In the genomic region with DNA sequence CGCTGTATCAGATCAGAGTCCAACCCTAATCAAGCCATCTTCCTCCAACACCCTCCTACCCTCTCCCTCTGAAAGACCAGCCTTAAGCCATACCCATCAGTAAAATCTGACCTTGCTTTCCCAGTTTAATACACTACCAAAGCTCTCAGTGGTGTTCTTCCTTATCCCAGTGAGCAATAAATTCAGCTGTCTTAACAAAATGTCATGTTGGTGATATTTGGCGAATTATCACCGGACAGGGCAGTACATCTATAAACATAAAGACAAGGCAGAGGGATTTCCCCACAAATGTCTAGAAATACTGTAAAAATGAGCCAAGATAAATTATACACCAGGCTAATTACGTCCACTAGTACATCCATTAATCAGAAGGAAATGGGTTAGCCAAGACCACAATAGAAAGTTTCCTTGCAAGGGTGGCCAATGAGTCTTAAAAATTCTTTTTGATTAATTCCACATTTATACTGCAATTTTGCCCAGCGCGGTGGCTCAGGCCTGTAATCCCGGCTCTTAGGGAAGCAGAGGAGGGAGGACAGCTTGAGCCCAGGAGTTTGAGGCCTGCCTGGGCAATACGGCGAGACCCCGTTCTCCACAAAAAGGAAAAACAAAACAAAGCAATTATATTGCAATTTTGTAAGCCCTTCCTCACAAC, we compare ENCODE assay signal across 8 cellular contexts. TPM values are rescaled to one million over a fixed set of nuclear protein-coding genes. Genes with fewer than 3 reads are reported as not detected.
A peak's percentile ranks its signal among the peaks of the same experiment; 100 is the strongest.
DNase-seq lines count a peak whose midpoint lies in the region; ATAC-seq, FAIRE-seq and TF ChIP-seq lines count a peak whose summit lies in the region.

No MANE protein-coding gene starts in this region.

- no peaks in the 10 kb centered on the region for H3K27me3 Mint-ChIP-seq in IgD-negative memory B cell

- H3K9me3 Mint-ChIP-seq in IgD-negative memory B cell: no peaks in the 10 kb centered on the region

- H3K4me1 ChIP-seq in ACC112 (ENCODE audit: control insufficient read depth, insufficient read depth, low read length, unreplicated experiment) (peaks cover 19% of the 10 kb centered on the region), mucosa of rectum (ENCODE audit: control insufficient read depth in 2 of 2, insufficient read depth in 2 of 2, low read length in 2 of 2) (peaks cover 14 to 22% of the 10 kb centered on the region in 2 donors)

- peak overlapping the region; percentile 90 to 91 for H3K9ac ChIP-seq in mucosa of rectum (ENCODE audit: low read depth in 1 of 2, low read length in 2 of 2)

- H2AFZ ChIP-seq in ACC112 (ENCODE audit: low read length, unreplicated experiment): peak overlapping the region; percentile 78

- no peak for TF ChIP-seq CTCF in bronchial epithelial cell (IDR thresholded peaks at IDR 0.05; ENCODE audit: insufficient read depth, low read length, severe bottlenecking)

- no peaks in the 10 kb centered on the region for H3K27me3 ChIP-seq in ACC112 (ENCODE audit: insufficient read depth, low read length)
- no peaks in the 10 kb centered on the region for H3K27me3 ChIP-seq in bronchial epithelial cell (ENCODE audit: control insufficient read depth, insufficient read depth, low read length)
- no peaks in the 10 kb centered on the region for H3K27me3 ChIP-seq in mucosa of rectum (ENCODE audit: control insufficient read depth in 2 of 2, insufficient read depth in 2 of 2, low read length in 2 of 2)

- FAIRE-seq in bronchial epithelial cell (lab: Jason Lieb, UNC): no peak

- H3K27ac Mint-ChIP-seq in IgD-negative memory B cell: peak overlapping the region; percentile 83 to 99 (median 89)

- H3K4me1 Mint-ChIP-seq in IgD-negative memory B cell: peaks cover 43 to 53% (median 50%) of the 10 kb centered on the region in 3 donors

- H3K36me3 ChIP-seq in ACC112 (ENCODE audit: insufficient read depth, low read length): peaks cover 12% of the 10 kb centered on the region
- no peaks in the 10 kb centered on the region for H3K36me3 ChIP-seq in bronchial epithelial cell (ENCODE audit: control insufficient read depth, insufficient read depth, low read length)
- H3K36me3 ChIP-seq in mucosa of rectum (ENCODE audit: control insufficient read depth in 2 of 2, insufficient read depth in 2 of 2, low read length in 2 of 2): peaks cover 0 to 3% of the 10 kb centered on the region in 2 donors

- H3K27ac ChIP-seq in ACC112 (ENCODE audit: low read depth, low read length) (peak overlapping the region; percentile 48; the same call in 1 of the 2 replicates), mucosa of rectum (ENCODE audit: low read depth in 2 of 2, low read length in 2 of 2) (peak overlapping the region; percentile 80 to 86), caudate nucleus (ENCODE audit: low read depth, low read length) (no peak overlapping the region)

- H3K9me3 ChIP-seq in mucosa of rectum (ENCODE audit: control insufficient read depth in 2 of 2, low read length in 2 of 2): no peaks in the 10 kb centered on the region

- H3K4me3 ChIP-seq in ACC112 (ENCODE audit: low read depth, low read length): peak overlapping the region; percentile 95
- peak overlapping the region; percentile 45 for H3K4me3 ChIP-seq in bronchial epithelial cell (ENCODE audit: low read depth, low read length)
- H3K4me3 ChIP-seq in mucosa of rectum (ENCODE audit: low read length in 2 of 2): peak overlapping the region; percentile 94 to 97

- H3K79me2 ChIP-seq in ACC112 (ENCODE audit: control insufficient read depth, insufficient read depth, low read length, unreplicated experiment): peaks cover 86% of the 10 kb centered on the region

- H3K36me3 Mint-ChIP-seq in IgD-negative memory B cell: peaks cover 4% of the 10 kb centered on the region

- peak overlapping the region; percentile 89 to 99 (median 96) for H3K4me3 Mint-ChIP-seq in IgD-negative memory B cell

- no peak for DNase-seq in bronchial epithelial cell (ENCODE audit: low read depth)
- no peak for DNase-seq in Ammon's horn (ENCODE audit: low spot score)
- DNase-seq in caudate nucleus (lab: John Stamatoyannopoulos, UW): no peak
- no peak for DNase-seq in stimulated activated CD4-positive, alpha-beta T cell treated with anti-CD3 and anti-CD28 coated beads, Interleukin-1b, Interleukin-23, amount 100 ng/mL, for 48 hours

- ATAC-seq in GM21717 (IDR thresholded peaks at IDR 0.05; ENCODE audit: unreplicated experiment): no peak

RNA-seq across cellular contexts. Expression of a gene that starts 0.9 kb away (rescaled TPM):
- 22.0 TPM for polyA plus RNA-seq in IgD-negative memory B cell
- total RNA-seq in bronchial epithelial cell: 23.8 and 28.4 TPM in 2 replicates

RNA-seq across cellular contexts. Expression of a gene that starts 1.1 kb away (rescaled TPM):
- polyA plus RNA-seq in IgD-negative memory B cell: 29.7 TPM
- 11.0 and 11.1 TPM in 2 replicates for total RNA-seq in bronchial epithelial cell

Comparison
In these comparisons a context has a peak if more than half of its experiments do, and no peak if none do; other contexts are left out.
1. H3K4me3 ChIP-seq: peak in every context shown above with its lines; median percentile 96 in mucosa of rectum; 95 in ACC112; 45 in bronchial epithelial cell.